ENCODE assay signal across 8 cellular contexts in genomic region chr10:43396061-43396927, GRCh38.
A peak's percentile ranks its signal among the peaks of the same experiment; 100 is the strongest.
DNase-seq lines count a peak whose midpoint lies in the region; ATAC-seq and FAIRE-seq lines count a peak whose summit lies in the region.

No MANE protein-coding gene starts in this region.

- peak; percentile 71 for DNase-seq in GM18507 (ENCODE audit: extremely low spot score, insufficient read length, low read depth)
- DNase-seq in NCI-H2029 treated with DMSO at 0.1 percent for 48 hours (lab: John Stamatoyannopoulos, UW): peak; percentile 38
- DNase-seq in activated CD4-positive, alpha-beta T cell treated with anti-CD3 and anti-CD28 coated beads for 24 hours (ENCODE audit: low read depth in 2 of 2): peak; percentile 68 to 73
- DNase-seq in stimulated activated CD4-positive, alpha-beta T cell treated with anti-CD3 and anti-CD28 coated beads, Interleukin-15, amount 100 ng/mL, for 48 hours (ENCODE audit: low read depth in 2 of 2): peak; percentile 62 to 68
- no peak for DNase-seq in HPDE6-E6E7 (ENCODE audit: extremely low spot score)

- ATAC-seq in HG02840 (IDR thresholded peaks at IDR 0.05; ENCODE audit: low FRiP score, unreplicated experiment): peak; percentile 46

- FAIRE-seq in GM18507 (lab: Jason Lieb, UNC): no peak

- H3K27ac ChIP-seq in cingulate gyrus (ENCODE audit: low read depth, low read length) (peak overlapping the region; percentile 90), layer of hippocampus (ENCODE audit: low read depth, low read length) (peak overlapping the region; percentile 94)

- no peaks in the 10 kb centered on the region for H3K27me3 ChIP-seq in layer of hippocampus (ENCODE audit: control insufficient read depth, insufficient read depth, low read length)
